11 cellular contexts compared by ENCODE assay signal in genomic region chr3:124774305-124774673, GRCh38. TPM values are rescaled to one million over a fixed set of nuclear protein-coding genes. Genes with fewer than 3 reads are reported as not detected.
A peak's percentile ranks its signal among the peaks of the same experiment; 100 is the strongest.
DNase-seq lines count a peak whose midpoint lies in the region; ATAC-seq, FAIRE-seq and TF ChIP-seq lines count a peak whose summit lies in the region.
"Had no signal": no experiment of that assay in that cellular context is flagged by ENCODE, and none has a peak within 500 bp of the region (broad histone marks: within the 10 kb centered on the region; RNA-seq: fewer than 3 reads in every experiment).

No MANE protein-coding gene starts in this region.

- intact Hi-C loops in aorta (cut with DNase I) = loop anchor here in 1 of 2 donors (5.0 kb wide), 1 partner anchor 68 kb away; no protein-coding TSS in a partner anchor

- CTCF ChIA-PET in H1 (lab: Charles Lee; ENCODE audit: partially characterized antibody) = interaction anchor here (1.0 to 1.5 kb wide), 5 partner anchors 13 to 127 kb away, joined by 3 to 10 read pairs (median 4); no protein-coding TSS in a partner anchor

- H3K79me2 ChIP-seq in H1 (ENCODE audit: control insufficient read depth in 1 of 2, insufficient read depth in 2 of 2, low read length in 2 of 2) = no peaks in the 10 kb centered on the region

- H3K36me3 ChIP-seq in H1 (ENCODE audit: control insufficient read depth in 2 of 4, insufficient read depth in 4 of 4, low read length in 3 of 4) (peaks cover 0 to 4% (median 2%) of the 10 kb centered on the region in 4 experiments; a peak in 3 of 8 replicates), aorta (ENCODE audit: control insufficient read depth in 1 of 2, insufficient read depth in 2 of 2, low read length in 1 of 2) (no peaks in the 10 kb centered on the region)

- ATAC-seq in aorta (ENCODE audit: low FRiP score) = peak; percentile 39

- no peak for TF ChIP-seq POLR2A in H1 (IDR thresholded peaks at IDR 0.05; ENCODE audit: control extremely low read depth in 1 of 2, low read depth in 2 of 2, low read length in 2 of 2)

- H3K4me1 ChIP-seq in H1 (replicated peaks in 1 of 4; ENCODE audit: control insufficient read depth in 3 of 4, insufficient read depth in 4 of 4, low read length in 3 of 4) = peaks cover 6 to 14% (median 8%) of the 10 kb centered on the region in 4 experiments; a peak in 6 of 7 replicates
- H3K4me1 ChIP-seq in aorta (ENCODE audit: control insufficient read depth in 1 of 2, insufficient read depth in 2 of 2, low read length in 2 of 2) = peaks cover 0 to 2% of the 10 kb centered on the region in 2 donors

- peak overlapping the region; percentile 99; the same call in 1 of the 2 replicates for H2BK12ac ChIP-seq in H1 (ENCODE audit: low read depth, low read length)

- H3K27ac ChIP-seq in H1 (ENCODE audit: low read depth, low read length) = peak overlapping the region; percentile 25; the same call in 1 of the 2 replicates
- peak overlapping the region in 1 of 2 donors; percentile 83 for H3K27ac ChIP-seq in aorta (ENCODE audit: low read depth in 1 of 2, low read length in 2 of 2)
- H3K27ac ChIP-seq: Peyer's patch had no signal

- H2BK120ac ChIP-seq in H1 (replicated peaks; ENCODE audit: low read depth, low read length) = no peak overlapping the region

- peaks cover 0 to 7% of the 10 kb centered on the region in 2 experiments for H4K20me1 ChIP-seq in H1 (replicated peaks in 1 of 2; ENCODE audit: control insufficient read depth in 1 of 2, insufficient read depth in 2 of 2, low read length in 2 of 2)

- no peak overlapping the region for H4K5ac ChIP-seq in H1 (ENCODE audit: insufficient read length, low read depth, low read length)

- H4K91ac ChIP-seq in H1 (replicated peaks; ENCODE audit: insufficient read length, low read length) = peak overlapping the region; percentile 27

- H2AK5ac ChIP-seq in H1 (ENCODE audit: low read depth, low read length) = no peak overlapping the region

- no peak overlapping the region for H3K23ac ChIP-seq in H1 (ENCODE audit: insufficient read length)

- H3K79me1 ChIP-seq in H1 (ENCODE audit: low read depth, low read length) = peaks cover 5% of the 10 kb centered on the region; the same call in 1 of the 2 replicates

- H2BK20ac ChIP-seq in H1 (ENCODE audit: low read length) = no peak overlapping the region

- no peak for TF ChIP-seq CTCF in H1 (IDR thresholded peaks at IDR 0.05; ENCODE audit: control extremely low read depth in 1 of 3, insufficient read depth in 1 of 3, low read depth in 1 of 3, low read length in 3 of 3)

- DNase-seq in NCI-H82 (lab: John Stamatoyannopoulos, UW) (peak; percentile 29), NCI-H82 treated with DMSO at 0.1 percent for 48 hours (lab: John Stamatoyannopoulos, UW; ENCODE audit: unreplicated experiment) (no peak), H1 (ENCODE audit: low read depth in 1 of 2, low spot score in 2 of 2) (peak in 1 of 2 experiments; percentile 33), lung microvascular endothelial cell (ENCODE audit: low read depth in 2 of 2) (peak; percentile 32 to 70), aorta (peak; percentile 79 to 88), KG1 (lab: John Stamatoyannopoulos, UW) (no peak), RPMI8226 (no peak)
- DNase-seq in effector CD4-positive, alpha-beta T cell = no peak
- DNase-seq: activated effector memory CD4-positive, alpha-beta T cell treated with Interleukin-2 at 50 U/mL for 16 hours; Peyer's patch had no signal

- H3K4me3 ChIP-seq in H1 (ENCODE audit: extremely low read depth in 1 of 4, insufficient read depth in 2 of 4, low read depth in 3 of 4, low read length in 4 of 4) (no peak overlapping the region), aorta (ENCODE audit: low read length in 2 of 2) (no peak overlapping the region)
- H3K4me3 ChIP-seq: Peyer's patch had no signal

- H2BK5ac ChIP-seq in H1 (ENCODE audit: low read depth, low read length) = peak overlapping the region; percentile 98

- peak; percentile 52 for FAIRE-seq in H1 (lab: Jason Lieb, UNC)
- FAIRE-seq: A204.1 had no signal

- no peaks in the 10 kb centered on the region for H3K27me3 ChIP-seq in H1 (replicated peaks in 1 of 4; ENCODE audit: control insufficient read depth in 3 of 4, extremely low read depth in 1 of 4, insufficient read depth in 3 of 4, low read length in 3 of 4)
- no peaks in the 10 kb centered on the region for H3K27me3 ChIP-seq in aorta (ENCODE audit: control insufficient read depth in 1 of 2, insufficient read depth in 2 of 2, low read length in 1 of 2)
- H3K27me3 ChIP-seq: Peyer's patch had no signal

- no peak overlapping the region for H3K4ac ChIP-seq in H1 (replicated peaks; ENCODE audit: insufficient read length, low read depth, low read length)

- no peak for TF ChIP-seq RAD21 in H1 (IDR thresholded peaks at IDR 0.05 in 1 of 2, conservative IDR thresholded peaks at IDR 0.05 in 1 of 2; ENCODE audit: low read depth in 2 of 2, low read length in 2 of 2)

- H4K8ac ChIP-seq in H1 (ENCODE audit: extremely low read depth, insufficient read depth, low read length) = no peak overlapping the region

- H3K9me3 ChIP-seq in H1 (ENCODE audit: insufficient read depth in 2 of 2, low read depth in 1 of 2, low read length in 1 of 2) (no peaks in the 10 kb centered on the region), aorta (ENCODE audit: control insufficient read depth, low read length) (no peaks in the 10 kb centered on the region)
- H3K9me3 ChIP-seq: Peyer's patch had no signal

- peaks cover 3% of the 10 kb centered on the region; the same call in 1 of the 2 replicates for H3K23me2 ChIP-seq in H1 (ENCODE audit: low read depth, low read length)

- no peak overlapping the region for H3K14ac ChIP-seq in H1 (ENCODE audit: insufficient read length)

- H3K18ac ChIP-seq in H1 (ENCODE audit: extremely low read depth, low read length) = peak overlapping the region; percentile 67; the same call in 1 of the 2 replicates

- no peak overlapping the region for H2AFZ ChIP-seq in H1 (ENCODE audit: low read length)

- H3K56ac ChIP-seq in H1 (replicated peaks; ENCODE audit: insufficient read length, low read depth, low read length) = no peak overlapping the region

- no peak overlapping the region for H2BK15ac ChIP-seq in H1 (ENCODE audit: low read length)

- POLR2A ChIA-PET in H1 (lab: Charles Lee; ENCODE audit: partially characterized antibody) = interaction anchor here (1.0 to 1.4 kb wide), 3 partner anchors 13 to 108 kb away, joined by 3 to 5 read pairs (median 3); no protein-coding TSS in a partner anchor

- 0 out of 3 replicates have a peak, but pooled peaks of 1 of the 2 experiments have one; percentile 15 for TF ChIP-seq EP300 in H1 (IDR thresholded peaks at IDR 0.05; ENCODE audit: borderline replicate concordance in 1 of 2, low read depth in 2 of 2, low read length in 2 of 2)

- 56% methylated on average over 5 of the region's 5 CpGs; no CpG with 5 or more reads in 1 of the 2 experiments for WGBS in H1 (ENCODE audit: extremely low coverage in 1 of 2, insufficient coverage in 1 of 2, insufficient read length in 1 of 2, insufficient replicate concordance in 2 of 2, low coverage in 1 of 2, low lambda C conversion rate in 2 of 2, missing lambda C conversion rate in 1 of 2), 2 experiments
- 6 to 19% methylated on average over 5 of the region's 5 CpGs for WGBS in aorta, 2 donors

- H3K9ac ChIP-seq in H1 (replicated peaks in 1 of 4; ENCODE audit: extremely low read depth in 1 of 4, low read depth in 3 of 4, low read length in 3 of 4) = peak overlapping the region in 1 of 4 experiments; percentile 12; a peak in 1 of 7 replicates

- H3K4me2 ChIP-seq in H1 (ENCODE audit: insufficient read depth in 1 of 2, low read depth in 2 of 2, low read length in 2 of 2) = peak overlapping the region in 1 of 2 experiments; percentile 35; a peak in 1 of 4 replicates

TF ChIP-seq in H1, 55 proteins besides CTCF, POLR2A, EP300 and RAD21 (continues in another document):
- TF ChIP-seq NRF1 (IDR thresholded peaks at IDR 0.05; ENCODE audit: low read depth, low read length) = no peak
- TF ChIP-seq NANOG (IDR thresholded peaks at IDR 0.05; ENCODE audit: insufficient read depth, low read depth, low read length, poor library complexity, severe bottlenecking) = no peak
- TF ChIP-seq HDAC6 (IDR thresholded peaks at IDR 0.05; ENCODE audit: low read depth, low read length) = no peak
- no peak for TF ChIP-seq POU5F1 (IDR thresholded peaks at IDR 0.05; ENCODE audit: low read depth, low read length)
- TF ChIP-seq JUND (IDR thresholded peaks at IDR 0.05; ENCODE audit: low read length) = no peak
- TF ChIP-seq CBX8 (IDR thresholded peaks at IDR 0.05; ENCODE audit: borderline replicate concordance, low read depth, low read length) = no peak
- TF ChIP-seq JUN (IDR thresholded peaks at IDR 0.05; ENCODE audit: low read depth, low read length) = no peak
- no peak for TF ChIP-seq TCF12 (IDR thresholded peaks at IDR 0.05; ENCODE audit: low read depth, low read length)
- no peak for TF ChIP-seq RBBP5 (IDR thresholded peaks at IDR 0.05; ENCODE audit: borderline replicate concordance, low read depth, low read length)
- TF ChIP-seq KDM5A (IDR thresholded peaks at IDR 0.05; ENCODE audit: low read length) = no peak
- TF ChIP-seq USF2 (IDR thresholded peaks at IDR 0.05; ENCODE audit: low read length) = no peak
- TF ChIP-seq RNF2 (IDR thresholded peaks at IDR 0.05; ENCODE audit: borderline replicate concordance, low read depth, low read length, missing control alignments, poor library complexity, severe bottlenecking) = no peak
- no peak for TF ChIP-seq TBP (IDR thresholded peaks at IDR 0.05; ENCODE audit: low read depth, low read length)
- no peak for TF ChIP-seq SIN3A (conservative IDR thresholded peaks at IDR 0.05 in 1 of 2, IDR thresholded peaks at IDR 0.05 in 1 of 2; ENCODE audit: low read depth in 1 of 2, low read length in 2 of 2)

RNA-seq across cellular contexts. Expression of gene UMPS, which starts 44.0 kb away (rescaled TPM):
- 55.8 and 59.0 TPM in 2 replicates for total RNA-seq in H1 (2021; fragmentation: NEBNext Ultra II Directional; extraction: Animal tissue kit (Norgen Biotek cat#: 25700))
- 21.4 and 32.8 TPM in 2 replicates for polyA plus RNA-seq in H1 (2011; rRNA removed)
- polyA plus RNA-seq in H1 (2011; cell fraction: cytosol; rRNA removed) = 29.2 TPM
- polyA plus RNA-seq in H1 (2011; cell fraction: nucleus; rRNA removed) = 14.2 TPM
- polyA plus RNA-seq in H1 (2012, experiment 1 of 2) = 40.7 to 48.2 TPM (median 46.3 TPM) in 4 replicates
- polyA plus RNA-seq in H1 (2012, experiment 2 of 2) = 8.8 TPM
- polyA plus RNA-seq in H1 (2013, experiment 1 of 2) = 23.5 TPM
- 22.8 TPM for polyA plus RNA-seq in H1 (2013, experiment 2 of 2)
- polyA minus RNA-seq in H1 (2011; rRNA and poly(A)+ RNA removed) = 36.1 and 46.9 TPM in 2 replicates
- 48.1 TPM for polyA minus RNA-seq in H1 (2011; cell fraction: cytosol; rRNA and poly(A)+ RNA removed)
- polyA minus RNA-seq in H1 (2011; cell fraction: nucleus; rRNA and poly(A)+ RNA removed) = 31.1 TPM
- 15.3 and 18.1 TPM in 2 replicates for total RNA-seq in lung microvascular endothelial cell
- total RNA-seq in aorta = 10 to 100 TPM; 15.6 to 15.9 TPM
- 10 to 100 TPM in 1 of 2 donors, 1 to 10 TPM in 1; 5.3 to 16.6 TPM for polyA plus RNA-seq in aorta

Comparison
In these comparisons a context has a peak if more than half of its experiments do, and no peak if none do; other contexts are left out.
1. DNase-seq: peak in NCI-H82 (single experiment), lung microvascular endothelial cell (2 of 2) and aorta (2 of 2); none in NCI-H82 treated with DMSO at 0.1 percent for 48 hours (single experiment), effector CD4-positive, alpha-beta T cell (single experiment), KG1 (single experiment) and RPMI8226 (single experiment).